Comparison of ENCODE assay signal across 16 cellular contexts in the genomic region with DNA sequence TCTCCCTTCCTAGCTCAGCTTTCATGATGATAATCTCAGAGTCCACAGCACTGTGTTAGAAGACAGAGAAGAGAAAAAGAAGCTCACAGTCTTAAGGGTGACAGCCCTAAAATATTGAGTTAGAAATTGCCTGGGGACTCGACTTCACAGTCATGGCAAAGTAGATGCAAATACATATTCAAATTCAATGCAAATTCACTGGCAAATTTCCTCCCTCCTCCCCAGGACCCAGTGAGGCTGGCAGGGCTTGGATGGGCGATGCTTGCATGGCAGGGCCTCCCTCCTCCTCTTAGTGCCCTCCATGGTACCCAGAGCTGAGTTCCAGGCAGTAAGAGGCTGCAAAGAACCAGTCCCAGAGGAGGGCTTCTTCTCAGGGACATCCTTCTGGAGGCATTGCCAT.
DNase-seq lines count a peak whose midpoint lies in the region; ATAC-seq and TF ChIP-seq lines count a peak whose summit lies in the region.
"Had no signal": no experiment of that assay in that cellular context is flagged by ENCODE, and none has a peak within 500 bp of the region (broad histone marks: within the 10 kb centered on the region; RNA-seq: fewer than 3 reads in every experiment).

No MANE protein-coding gene starts in this region.

- in situ Hi-C loops in ACHN (cut with HindIII; ENCODE audit: low pct_ligation_motif_present, low pct_unique_long_range_greater_than_20kb, low sequenced_read_pairs) = no loop called here

- H3K9me3 ChIP-seq in prostate gland = no peaks in the 10 kb centered on the region

- H3K4me3 Mint-ChIP-seq in activated CD4-positive, alpha-beta T cell treated with anti-CD3 and anti-CD28 coated beads, Interleukin-2, amount 10 ng/mL, durations not matched to agents 24 days and 14 days = no peak overlapping the region
- H3K4me3 Mint-ChIP-seq in activated CD4-positive, alpha-beta T cell treated with anti-CD3 and anti-CD28 coated beads, Interleukin-2, amount 10 ng/mL, durations not matched to agents 7 days and 5 days = no peak overlapping the region
- H3K4me3 Mint-ChIP-seq: CD4-positive, alpha-beta memory T cell had no signal

- ATAC-seq in HG03139 (IDR thresholded peaks at IDR 0.05; ENCODE audit: unreplicated experiment) = no peak
- ATAC-seq in HG03460 (IDR thresholded peaks at IDR 0.05; ENCODE audit: unreplicated experiment) = no peak

- POLR2A ChIA-PET in activated CD4-positive, alpha-beta T cell treated with anti-CD3 and anti-CD28 coated beads, Interleukin-2, amount 10 ng/mL, durations not matched to agents 7 days and 5 days (lab: Charles Lee) = no interaction called here

- no peak for TF ChIP-seq CTCF in coronary artery (IDR thresholded peaks at IDR 0.05)
- TF ChIP-seq CTCF in prostate gland (IDR thresholded peaks at IDR 0.05) = no peak

- H3K27ac ChIP-seq in coronary artery (no peak overlapping the region), prostate gland (no peak overlapping the region)
- H3K27ac ChIP-seq: 22Rv1, GM23248 had no signal

- H3K4me1 ChIP-seq in prostate gland (replicated peaks) = no peaks in the 10 kb centered on the region

- H3K27ac Mint-ChIP-seq in activated CD4-positive, alpha-beta T cell treated with anti-CD3 and anti-CD28 coated beads, Interleukin-2, amount 10 ng/mL, durations not matched to agents 24 days and 14 days = no peak overlapping the region
- no peak overlapping the region for H3K27ac Mint-ChIP-seq in activated CD4-positive, alpha-beta T cell treated with anti-CD3 and anti-CD28 coated beads, Interleukin-2, amount 10 ng/mL, durations not matched to agents 7 days and 5 days
- H3K27ac Mint-ChIP-seq: CD4-positive, alpha-beta memory T cell had no signal

- no peaks in the 10 kb centered on the region for H3K36me3 Mint-ChIP-seq in activated CD4-positive, alpha-beta T cell treated with anti-CD3 and anti-CD28 coated beads, Interleukin-2, amount 10 ng/mL, durations not matched to agents 24 days and 14 days (ENCODE audit: low read depth)
- no peaks in the 10 kb centered on the region for H3K36me3 Mint-ChIP-seq in activated CD4-positive, alpha-beta T cell treated with anti-CD3 and anti-CD28 coated beads, Interleukin-2, amount 10 ng/mL, durations not matched to agents 7 days and 5 days (ENCODE audit: low read depth)
- H3K36me3 Mint-ChIP-seq: CD4-positive, alpha-beta memory T cell had no signal

- H3K4me3 ChIP-seq in coronary artery (no peak overlapping the region), prostate gland (no peak overlapping the region)
- H3K4me3 ChIP-seq: GM23248 had no signal

- H3K4me1 Mint-ChIP-seq in activated CD4-positive, alpha-beta T cell treated with anti-CD3 and anti-CD28 coated beads, Interleukin-2, amount 10 ng/mL, durations not matched to agents 24 days and 14 days = peaks cover 3% of the 10 kb centered on the region
- H3K4me1 Mint-ChIP-seq in activated CD4-positive, alpha-beta T cell treated with anti-CD3 and anti-CD28 coated beads, Interleukin-2, amount 10 ng/mL, durations not matched to agents 7 days and 5 days = no peaks in the 10 kb centered on the region

- WGBS in prostate gland = 57% methylated on average over 2 of the region's 2 CpGs

- H3K27me3 ChIP-seq in prostate gland (replicated peaks; ENCODE audit: insufficient read depth) = no peaks in the 10 kb centered on the region

- intact Hi-C loops in activated CD4-positive, alpha-beta T cell treated with anti-CD3 and anti-CD28 coated beads, Interleukin-2, amount 10 ng/mL, durations not matched to agents 24 days and 14 days (cut with micrococcal nuclease) = no loop called here
- intact Hi-C loops in prostate gland (cut with DNase I) = no loop called here

- H3K27me3 Mint-ChIP-seq in activated CD4-positive, alpha-beta T cell treated with anti-CD3 and anti-CD28 coated beads, Interleukin-2, amount 10 ng/mL, durations not matched to agents 24 days and 14 days = no peaks in the 10 kb centered on the region
- no peaks in the 10 kb centered on the region for H3K27me3 Mint-ChIP-seq in activated CD4-positive, alpha-beta T cell treated with anti-CD3 and anti-CD28 coated beads, Interleukin-2, amount 10 ng/mL, durations not matched to agents 7 days and 5 days

- no peaks in the 10 kb centered on the region for H3K36me3 ChIP-seq in prostate gland

- CTCF ChIA-PET in activated CD4-positive, alpha-beta T cell treated with anti-CD3 and anti-CD28 coated beads, Interleukin-2, amount 10 ng/mL, durations not matched to agents 7 days and 5 days (lab: Charles Lee) = no interaction called here

- peaks cover 3% of the 10 kb centered on the region for H3K9me3 Mint-ChIP-seq in activated CD4-positive, alpha-beta T cell treated with anti-CD3 and anti-CD28 coated beads, Interleukin-2, amount 10 ng/mL, durations not matched to agents 24 days and 14 days
- H3K9me3 Mint-ChIP-seq in activated CD4-positive, alpha-beta T cell treated with anti-CD3 and anti-CD28 coated beads, Interleukin-2, amount 10 ng/mL, durations not matched to agents 7 days and 5 days = peaks cover 2% of the 10 kb centered on the region

- peak; percentile 25 for DNase-seq in activated CD4-positive, alpha-beta T cell treated with anti-CD3 and anti-CD28 coated beads, Interleukin-2, amount 10 ng/mL, durations not matched to agents 24 days and 14 days
- no peak for DNase-seq in activated CD4-positive, alpha-beta T cell treated with anti-CD3 and anti-CD28 coated beads, Interleukin-2, amount 10 ng/mL, durations not matched to agents 7 days and 5 days
- DNase-seq in coronary artery (ENCODE audit: low spot score) (peak; percentile 12), prostate gland (ENCODE audit: low spot score) (peak; percentile 0), ACHN (no peak)
- DNase-seq: Calu3; CD4-positive, alpha-beta memory T cell; COR-L47; DMS153; DND-41; GM23248; H7; HCEC 1CT had no signal

- TF ChIP-seq POLR2A in prostate gland (IDR thresholded peaks at IDR 0.05) = no peak

Comparison
In these comparisons a context has a peak if more than half of its experiments do, and no peak if none do; other contexts are left out.
1. DNase-seq: peak in activated CD4-positive, alpha-beta T cell treated with anti-CD3 and anti-CD28 coated beads, Interleukin-2, amount 10 ng/mL, durations not matched to agents 24 days and 14 days (single experiment), coronary artery (single experiment) and prostate gland (single experiment); none in activated CD4-positive, alpha-beta T cell treated with anti-CD3 and anti-CD28 coated beads, Interleukin-2, amount 10 ng/mL, durations not matched to agents 7 days and 5 days (single experiment) and ACHN (single experiment).